In the genomic region with DNA sequence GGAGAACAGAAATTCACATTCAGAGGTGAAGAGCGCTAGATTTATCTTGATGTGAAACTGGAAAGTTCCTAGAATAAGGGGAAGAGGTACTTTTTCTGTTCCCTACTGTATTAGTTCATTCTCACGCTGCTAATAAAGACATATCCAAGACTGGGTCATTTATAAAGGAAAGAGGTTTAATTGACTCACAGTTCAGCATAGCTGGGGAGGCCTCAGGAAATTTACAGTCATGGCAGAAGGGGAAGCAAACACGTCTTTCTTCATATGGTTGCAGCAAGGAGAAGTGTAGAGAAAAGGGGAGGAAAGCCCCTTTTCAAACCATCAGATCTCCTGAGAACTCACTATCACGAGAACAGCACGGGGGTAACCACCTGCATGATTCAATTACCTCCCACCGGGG, we compare ENCODE assay signal across 1 cellular context.
TF ChIP-seq lines count a peak whose summit lies in the region.

No MANE protein-coding gene starts in this region.

TF ChIP-seq in GM12878, 131 proteins besides CTCF, POLR2A, EP300 and RAD21 (continued from another document):
- TF ChIP-seq, protein P1, sequence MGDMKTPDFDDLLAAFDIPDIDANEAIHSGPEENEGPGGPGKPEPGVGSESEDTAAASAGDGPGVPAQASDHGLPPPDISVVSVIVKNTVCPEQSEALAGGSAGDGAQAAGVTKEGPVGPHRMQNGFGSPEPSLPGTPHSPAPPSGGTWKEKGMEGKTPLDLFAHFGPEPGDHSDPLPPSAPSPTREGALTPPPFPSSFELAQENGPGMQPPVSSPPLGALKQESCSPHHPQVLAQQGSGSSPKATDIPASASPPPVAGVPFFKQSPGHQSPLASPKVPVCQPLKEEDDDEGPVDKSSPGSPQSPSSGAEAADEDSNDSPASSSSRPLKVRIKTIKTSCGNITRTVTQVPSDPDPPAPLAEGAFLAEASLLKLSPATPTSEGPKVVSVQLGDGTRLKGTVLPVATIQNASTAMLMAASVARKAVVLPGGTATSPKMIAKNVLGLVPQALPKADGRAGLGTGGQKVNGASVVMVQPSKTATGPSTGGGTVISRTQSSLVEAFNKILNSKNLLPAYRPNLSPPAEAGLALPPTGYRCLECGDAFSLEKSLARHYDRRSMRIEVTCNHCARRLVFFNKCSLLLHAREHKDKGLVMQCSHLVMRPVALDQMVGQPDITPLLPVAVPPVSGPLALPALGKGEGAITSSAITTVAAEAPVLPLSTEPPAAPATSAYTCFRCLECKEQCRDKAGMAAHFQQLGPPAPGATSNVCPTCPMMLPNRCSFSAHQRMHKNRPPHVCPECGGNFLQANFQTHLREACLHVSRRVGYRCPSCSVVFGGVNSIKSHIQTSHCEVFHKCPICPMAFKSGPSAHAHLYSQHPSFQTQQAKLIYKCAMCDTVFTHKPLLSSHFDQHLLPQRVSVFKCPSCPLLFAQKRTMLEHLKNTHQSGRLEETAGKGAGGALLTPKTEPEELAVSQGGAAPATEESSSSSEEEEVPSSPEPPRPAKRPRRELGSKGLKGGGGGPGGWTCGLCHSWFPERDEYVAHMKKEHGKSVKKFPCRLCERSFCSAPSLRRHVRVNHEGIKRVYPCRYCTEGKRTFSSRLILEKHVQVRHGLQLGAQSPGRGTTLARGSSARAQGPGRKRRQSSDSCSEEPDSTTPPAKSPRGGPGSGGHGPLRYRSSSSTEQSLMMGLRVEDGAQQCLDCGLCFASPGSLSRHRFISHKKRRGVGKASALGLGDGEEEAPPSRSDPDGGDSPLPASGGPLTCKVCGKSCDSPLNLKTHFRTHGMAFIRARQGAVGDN (IDR thresholded peaks at IDR 0.05): peak; percentile 35; the same call in 1 of the 2 replicates
- TF ChIP-seq BHLHE40 (IDR thresholded peaks at IDR 0.05; ENCODE audit: borderline replicate concordance in 1 of 2, low read depth in 2 of 2, low read length in 1 of 2) (peak in 1 of 2 experiments; percentile 41; a peak in 1 of 4 replicates), IKZF2 (IDR thresholded peaks at IDR 0.05) (peak; percentile 56 to 59), ETV6 (conservative IDR thresholded peaks at IDR 0.05 in 1 of 2, IDR thresholded peaks at IDR 0.05 in 1 of 2; ENCODE audit: borderline replicate concordance in 1 of 2, low read depth in 1 of 2) (peak in 1 of 2 experiments; percentile 57; a peak in 1 of 4 replicates), SPI1 (IDR thresholded peaks at IDR 0.05; ENCODE audit: borderline replicate concordance, insufficient read depth, low read depth, low read length) (peak; percentile 36; the same call in 1 of the 2 replicates), DPF2 (IDR thresholded peaks at IDR 0.05) (0 out of 2 replicates have a peak, but pooled peaks have one; percentile 18), NFIC (IDR thresholded peaks at IDR 0.05; ENCODE audit: low read depth, low read length) (peak; percentile 28; the same call in 1 of the 2 replicates), NBN (IDR thresholded peaks at IDR 0.05) (peak; percentile 25; the same call in 1 of the 2 replicates), MEF2B (IDR thresholded peaks at IDR 0.05; ENCODE audit: partially characterized antibody, poor library complexity, severe bottlenecking) (peak; percentile 50)
- TF ChIP-seq, protein P2, sequence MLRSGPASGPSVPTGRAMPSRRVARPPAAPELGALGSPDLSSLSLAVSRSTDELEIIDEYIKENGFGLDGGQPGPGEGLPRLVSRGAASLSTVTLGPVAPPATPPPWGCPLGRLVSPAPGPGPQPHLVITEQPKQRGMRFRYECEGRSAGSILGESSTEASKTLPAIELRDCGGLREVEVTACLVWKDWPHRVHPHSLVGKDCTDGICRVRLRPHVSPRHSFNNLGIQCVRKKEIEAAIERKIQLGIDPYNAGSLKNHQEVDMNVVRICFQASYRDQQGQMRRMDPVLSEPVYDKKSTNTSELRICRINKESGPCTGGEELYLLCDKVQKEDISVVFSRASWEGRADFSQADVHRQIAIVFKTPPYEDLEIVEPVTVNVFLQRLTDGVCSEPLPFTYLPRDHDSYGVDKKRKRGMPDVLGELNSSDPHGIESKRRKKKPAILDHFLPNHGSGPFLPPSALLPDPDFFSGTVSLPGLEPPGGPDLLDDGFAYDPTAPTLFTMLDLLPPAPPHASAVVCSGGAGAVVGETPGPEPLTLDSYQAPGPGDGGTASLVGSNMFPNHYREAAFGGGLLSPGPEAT (IDR thresholded peaks at IDR 0.05; ENCODE audit: low read depth): peak; percentile 85
TF ChIP-seq in GM12878: peak in this region for 13; not testable (repeated sequence) for 118.
